16 cellular contexts compared by ENCODE assay signal in genomic region chr16:50400312-50400966, GRCh38. TPM values are rescaled to one million over a fixed set of nuclear protein-coding genes. Genes with fewer than 3 reads are reported as not detected.
DNase-seq lines count a peak whose midpoint lies in the region; ATAC-seq and TF ChIP-seq lines count a peak whose summit lies in the region.
"Had no signal": no experiment of that assay in that cellular context is flagged by ENCODE, and none has a peak within 500 bp of the region (broad histone marks: within the 10 kb centered on the region; RNA-seq: fewer than 3 reads in every experiment).

No MANE protein-coding gene starts in this region.

- intact Hi-C loops in left cardiac atrium (cut with DNase I): no loop called here
- intact Hi-C loops in esophagus muscularis mucosa (cut with DNase I): no loop called here

- ATAC-seq in left cardiac atrium: no peak

- H3K27me3 ChIP-seq in right atrium auricular region (no peaks in the 10 kb centered on the region), esophagus muscularis mucosa (no peaks in the 10 kb centered on the region)
- H3K27me3 ChIP-seq: BE2C had no signal

- H3K27ac Mint-ChIP-seq in osteocyte (ENCODE audit: unreplicated experiment): no peak overlapping the region
- H3K27ac Mint-ChIP-seq: CD4-positive, CD25-positive, alpha-beta regulatory T cell had no signal

- WGBS in esophagus muscularis mucosa: 94% methylated on average over 7 of the region's 8 CpGs

- H3K36me3 Mint-ChIP-seq in osteocyte (ENCODE audit: unreplicated experiment): no peaks in the 10 kb centered on the region
- H3K36me3 Mint-ChIP-seq: CD4-positive, CD25-positive, alpha-beta regulatory T cell; CD8-positive, alpha-beta memory T cell had no signal

- H3K4me1 ChIP-seq in right atrium auricular region: no peaks in the 10 kb centered on the region
- H3K4me1 ChIP-seq in esophagus muscularis mucosa: no peaks in the 10 kb centered on the region
- H3K4me1 ChIP-seq: BE2C, HAP-1 had no signal

- H3K4me1 Mint-ChIP-seq in osteocyte (ENCODE audit: unreplicated experiment): no peaks in the 10 kb centered on the region

- no peaks in the 10 kb centered on the region for H3K9me3 Mint-ChIP-seq in osteocyte (ENCODE audit: unreplicated experiment)
- H3K9me3 Mint-ChIP-seq: CD4-positive, CD25-positive, alpha-beta regulatory T cell; CD8-positive, alpha-beta memory T cell had no signal

- no peaks in the 10 kb centered on the region for H3K36me3 ChIP-seq in right atrium auricular region
- no peaks in the 10 kb centered on the region for H3K36me3 ChIP-seq in esophagus muscularis mucosa
- H3K36me3 ChIP-seq: BE2C, HAP-1 had no signal

- no peak overlapping the region for H3K27ac ChIP-seq in right atrium auricular region
- H3K27ac ChIP-seq in esophagus muscularis mucosa (replicated peaks in 1 of 4): no peak overlapping the region

- H3K4me3 ChIP-seq in right atrium auricular region (no peak overlapping the region), esophagus muscularis mucosa (no peak overlapping the region)
- H3K4me3 ChIP-seq: HAP-1 had no signal

- no peaks in the 10 kb centered on the region for H3K9me3 ChIP-seq in right atrium auricular region
- H3K9me3 ChIP-seq in esophagus muscularis mucosa: no peaks in the 10 kb centered on the region
- H3K9me3 ChIP-seq: BE2C, HAP-1 had no signal

- TF ChIP-seq EP300 in esophagus muscularis mucosa (IDR thresholded peaks at IDR 0.05): no peak

- TF ChIP-seq CTCF in right atrium auricular region (IDR thresholded peaks at IDR 0.05) (no peak), esophagus muscularis mucosa (IDR thresholded peaks at IDR 0.05) (no peak), osteocyte (IDR thresholded peaks at IDR 0.05) (no peak)

- TF ChIP-seq POLR2A in esophagus muscularis mucosa (IDR thresholded peaks at IDR 0.05; ENCODE audit: low read depth): no peak

- no peak overlapping the region for H3K4me3 Mint-ChIP-seq in osteocyte (ENCODE audit: unreplicated experiment)
- H3K4me3 Mint-ChIP-seq: CD4-positive, CD25-positive, alpha-beta regulatory T cell; CD8-positive, alpha-beta memory T cell had no signal

- H3K27me3 Mint-ChIP-seq in osteocyte (ENCODE audit: unreplicated experiment): peaks cover 4% of the 10 kb centered on the region

- DNase-seq in right atrium auricular region (ENCODE audit: low spot score) (peak; percentile 21), left cardiac atrium (no peak), esophagus muscularis mucosa (ENCODE audit: extremely low spot score) (peak; percentile 39), osteocyte (ENCODE audit: extremely low spot score, unreplicated experiment) (peak; percentile 69), OCI-M1 (lab: John Stamatoyannopoulos, UW) (no peak), NCI-H526 treated with DMSO at 0.1 percent for 48 hours (lab: John Stamatoyannopoulos, UW) (no peak)
- no peak for DNase-seq in activated effector memory CD4-positive, alpha-beta T cell treated with Interleukin-2 at 50 U/mL for 16 hours
- DNase-seq: BE2C; C1 segment of cervical spinal cord; CD4-positive, CD25-positive, alpha-beta regulatory T cell; CD8-positive, alpha-beta memory T cell; COR-L47; DMS 273 treated with DMSO at 0.1 percent for 48 hours; DMS53; DND-41 had no signal

RNA-seq across cellular contexts. Expression of gene BRD7, which starts 31.7 kb away (rescaled TPM):
- total RNA-seq in right atrium auricular region: 10 to 100 TPM; 28.0 to 28.9 TPM
- 10 to 100 TPM; 41.7 to 43.4 TPM for total RNA-seq in left cardiac atrium
- total RNA-seq in esophagus muscularis mucosa: 10 to 100 TPM; 49.5 to 68.1 (median 56.5) TPM
- total RNA-seq in osteocyte: 58.4 and 72.3 TPM in 2 replicates

Comparison
In these comparisons a context has a peak if more than half of its experiments do, and no peak if none do; other contexts are left out.
1. DNase-seq: peak in right atrium auricular region (single experiment), esophagus muscularis mucosa (single experiment) and osteocyte (single experiment); none in left cardiac atrium (single experiment), OCI-M1 (single experiment), NCI-H526 treated with DMSO at 0.1 percent for 48 hours (single experiment) and activated effector memory CD4-positive, alpha-beta T cell treated with Interleukin-2 at 50 U/mL for 16 hours (single experiment).